13 cellular contexts compared by ENCODE assay signal in the genomic region with DNA sequence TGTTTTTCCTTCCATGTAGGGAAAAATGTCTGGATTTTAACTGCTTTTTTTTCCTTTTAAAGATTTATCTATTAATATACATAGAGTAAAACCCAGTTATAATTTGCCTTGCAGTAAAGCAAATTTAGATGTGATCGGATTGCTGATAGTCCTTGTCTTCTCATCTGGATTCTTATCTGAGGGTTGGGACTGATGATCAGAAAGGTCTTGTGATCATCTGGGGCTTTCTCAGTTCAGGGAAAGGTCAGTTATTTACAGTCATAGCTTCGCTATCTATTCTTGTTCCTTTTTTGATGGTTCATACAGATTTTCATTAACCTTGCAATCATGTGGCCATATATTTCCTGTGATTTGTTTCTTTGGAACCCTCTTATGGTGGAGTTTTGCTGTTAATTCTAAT.
DNase-seq lines count a peak whose midpoint lies in the region; ATAC-seq, FAIRE-seq and TF ChIP-seq lines count a peak whose summit lies in the region.
"Had no signal": no experiment of that assay in that cellular context is flagged by ENCODE, and none has a peak within 500 bp of the region (broad histone marks: within the 10 kb centered on the region; RNA-seq: fewer than 3 reads in every experiment).

No MANE protein-coding gene starts in this region.

- H3K27me3 ChIP-seq in astrocyte (ENCODE audit: insufficient read depth, low read length) (no peaks in the 10 kb centered on the region), A673 (replicated peaks; ENCODE audit: insufficient read depth, low read depth, low read length, poor library complexity) (no peaks in the 10 kb centered on the region)
- H3K27me3 ChIP-seq: breast epithelium had no signal

- peaks cover 9% of the 10 kb centered on the region for H3K4me1 Mint-ChIP-seq in astrocyte (ENCODE audit: low read depth, unreplicated experiment)

- POLR2A ChIA-PET in GM10248 (lab: Yijun Ruan, JAX) (no interaction called here), A673 (lab: Charles Lee; ENCODE audit: low non-redundant PET) (no interaction called here)

- no peak overlapping the region for H3K4me3 Mint-ChIP-seq in astrocyte (ENCODE audit: unreplicated experiment)
- H3K4me3 Mint-ChIP-seq: activated T-helper 1 cell treated with anti-CD3 and anti-CD28 coated beads, Interleukin-12 subunit alpha, Interleukin-12 subunit beta, Interleukin-2, Interleukin-4 antibody, amounts not matched to agents 30 ng/mL and 10 ng/mL and 1 ng/mL, durations not matched to agents 14 hours and 24 hours and 36 hours had no signal

- H4K20me1 ChIP-seq in astrocyte (ENCODE audit: insufficient read depth, low read length), result no peaks in the 10 kb centered on the region

- peak; percentile 56 for DNase-seq in GM10248 (ENCODE audit: extremely low spot score)
- DNase-seq in astrocyte (ENCODE audit: low read depth), result peak; percentile 53
- DNase-seq in SW480 (ENCODE audit: low spot score), result no peak
- DNase-seq in activated CD4-positive, alpha-beta T cell treated with anti-CD3 and anti-CD28 coated beads for 4 hours, result no peak
- no peak for DNase-seq in A673 (ENCODE audit: low spot score)
- no peak for DNase-seq in activated naive CD4-positive, alpha-beta T cell treated with Interleukin-2 at 50 U/mL for 16 hours
- DNase-seq: activated CD4-positive, alpha-beta T cell treated with anti-CD3 and anti-CD28 coated beads for 48 hours; NCI-H2029; SW 1271 had no signal

- H2AFZ ChIP-seq in astrocyte (ENCODE audit: low read depth, low read length), result no peak overlapping the region

- TF ChIP-seq CTCF in GM10248 (IDR thresholded peaks at IDR 0.05; ENCODE audit: control extremely low read depth, extremely low read depth, low read depth, missing control alignments) (no peak), astrocyte (IDR thresholded peaks at IDR 0.05; ENCODE audit: insufficient read depth, low read depth, low read length) (no peak), A673 (conservative IDR thresholded peaks at IDR 0.05; ENCODE audit: low read depth, low read length) (no peak)

- peaks cover 19% of the 10 kb centered on the region for H3K36me3 Mint-ChIP-seq in astrocyte (ENCODE audit: low read depth, unreplicated experiment)

- FAIRE-seq in astrocyte (lab: Jason Lieb, UNC), result no peak

- H3K36me3 ChIP-seq in astrocyte (ENCODE audit: insufficient read depth, low read length) (no peaks in the 10 kb centered on the region), A673 (ENCODE audit: insufficient read depth, low read length, poor library complexity, severe bottlenecking) (no peaks in the 10 kb centered on the region)
- H3K36me3 ChIP-seq: breast epithelium had no signal

- no peaks in the 10 kb centered on the region for H3K79me2 ChIP-seq in astrocyte (ENCODE audit: insufficient read depth, low read length)

- H3K4me2 ChIP-seq in astrocyte (ENCODE audit: low read length), result no peak overlapping the region

- no peak overlapping the region for H3K9ac ChIP-seq in astrocyte (ENCODE audit: low read length)

- peak; percentile 77 for ATAC-seq in GM19372 (IDR thresholded peaks at IDR 0.05; ENCODE audit: low read depth, unreplicated experiment)
- peak; percentile 81 for ATAC-seq in HG02885 (IDR thresholded peaks at IDR 0.05; ENCODE audit: poor library complexity, unreplicated experiment)

- H3K4me3 ChIP-seq in astrocyte (ENCODE audit: insufficient read depth, low read depth, low read length), result no peak overlapping the region
- H3K4me3 ChIP-seq in A673 (ENCODE audit: low read depth, low read length, poor library complexity, severe bottlenecking), result no peak overlapping the region
- H3K4me3 ChIP-seq: breast epithelium had no signal

- H3K27ac Mint-ChIP-seq in astrocyte (ENCODE audit: unreplicated experiment), result no peak overlapping the region
- H3K27ac Mint-ChIP-seq: activated T-helper 1 cell treated with anti-CD3 and anti-CD28 coated beads, Interleukin-12 subunit alpha, Interleukin-12 subunit beta, Interleukin-2, Interleukin-4 antibody, amounts not matched to agents 30 ng/mL and 10 ng/mL and 1 ng/mL, durations not matched to agents 14 hours and 24 hours and 36 hours had no signal

- H3K27me3 Mint-ChIP-seq in astrocyte (ENCODE audit: low read depth, unreplicated experiment), result no peaks in the 10 kb centered on the region

- no peak overlapping the region for H3K27ac ChIP-seq in astrocyte (ENCODE audit: low read depth, low read length)
- no peak overlapping the region for H3K27ac ChIP-seq in A673 (ENCODE audit: low read depth, low read length, poor library complexity, severe bottlenecking)
- H3K27ac ChIP-seq: breast epithelium had no signal

- intact Hi-C loops in A673 (cut with micrococcal nuclease; ENCODE audit: unreplicated experiment), result no loop called here

- CTCF ChIA-PET in GM10248 (lab: Yijun Ruan, JAX), result no interaction called here
- CTCF ChIA-PET in A673 (lab: Charles Lee), result no interaction called here

- no TSS peak for BruUV-seq in A673 (replicated peaks; lab: Mats Ljungman, UMichigan)

- H3K9me3 Mint-ChIP-seq in astrocyte (ENCODE audit: unreplicated experiment), result no peaks in the 10 kb centered on the region

- H3K4me1 ChIP-seq in astrocyte (ENCODE audit: insufficient read depth, low read length) (peaks cover 13% of the 10 kb centered on the region), A673 (ENCODE audit: insufficient read depth, low read length, poor library complexity, severe bottlenecking) (no peaks in the 10 kb centered on the region)
- H3K4me1 ChIP-seq: breast epithelium had no signal

- H3K9me3 ChIP-seq in astrocyte (ENCODE audit: insufficient read depth, low read depth, low read length) (no peaks in the 10 kb centered on the region), A673 (ENCODE audit: low read depth, low read length, poor library complexity, severe bottlenecking) (no peaks in the 10 kb centered on the region)
- H3K9me3 ChIP-seq: breast epithelium had no signal

Comparison
In these comparisons a context has a peak if more than half of its experiments do, and no peak if none do; other contexts are left out.
1. DNase-seq: peak in GM10248 (single experiment) and astrocyte (single experiment); none in SW480 (single experiment), activated CD4-positive, alpha-beta T cell treated with anti-CD3 and anti-CD28 coated beads for 4 hours (0 of 2), A673 (single experiment) and activated naive CD4-positive, alpha-beta T cell treated with Interleukin-2 at 50 U/mL for 16 hours (single experiment).